In the genomic region with DNA sequence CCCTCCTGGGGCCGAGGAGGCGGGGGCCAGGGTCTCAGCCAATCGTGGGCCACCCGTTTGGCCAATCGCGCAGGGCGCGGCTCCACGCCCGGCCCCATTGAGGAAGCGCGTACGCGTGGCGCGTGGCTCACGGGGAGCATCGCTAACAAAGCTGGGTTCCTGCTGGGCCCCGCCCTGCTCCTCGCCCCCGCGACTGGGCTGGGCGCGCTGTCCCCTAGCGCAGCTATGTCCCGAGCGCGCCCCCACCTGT, we compare ENCODE assay signal across 8 cellular contexts. TPM values are rescaled to one million over a fixed set of nuclear protein-coding genes. Genes with fewer than 3 reads are reported as not detected.
DNase-seq lines count a peak whose midpoint lies in the region; ATAC-seq and TF ChIP-seq lines count a peak whose summit lies in the region.

No MANE protein-coding gene starts in this region.

- intact Hi-C loops in naive thymus-derived CD4-positive, alpha-beta T cell (cut with micrococcal nuclease), result no loop called here
- intact Hi-C loops in tibial artery (cut with DNase I; ENCODE audit: low total_unique reads), result no loop called here

- H3K36me3 Mint-ChIP-seq in activated CD8-positive, alpha-beta memory T cell treated with anti-CD3 and anti-CD28 coated beads, Interleukin-2, amount 10 ng/mL, durations not matched to agents 7 days and 5 days, result no peaks in the 10 kb centered on the region
- no peaks in the 10 kb centered on the region for H3K36me3 Mint-ChIP-seq in naive thymus-derived CD4-positive, alpha-beta T cell
- H3K36me3 Mint-ChIP-seq in osteocyte (ENCODE audit: unreplicated experiment), result no peaks in the 10 kb centered on the region

- peak; percentile 13 for ATAC-seq in activated CD8-positive, alpha-beta memory T cell treated with anti-CD3 and anti-CD28 coated beads, Interleukin-2, amount 10 ng/mL, durations not matched to agents 7 days and 5 days
- ATAC-seq in naive thymus-derived CD4-positive, alpha-beta T cell, result peak; percentile 80
- no peak for ATAC-seq in GM18909 (IDR thresholded peaks at IDR 0.05; ENCODE audit: poor library complexity, unreplicated experiment)

- peaks cover 9 to 12% of the 10 kb centered on the region in 2 donors for H3K4me1 ChIP-seq in naive thymus-derived CD4-positive, alpha-beta T cell (ENCODE audit: control insufficient read depth in 2 of 2, insufficient read depth in 2 of 2, low read length in 2 of 2)
- H3K4me1 ChIP-seq in tibial artery, result peaks cover 0 to 27% (median 21%) of the 10 kb centered on the region in 4 donors

- H3K9me3 ChIP-seq in naive thymus-derived CD4-positive, alpha-beta T cell (ENCODE audit: control insufficient read depth in 2 of 3, low read length in 3 of 3), result no peaks in the 10 kb centered on the region
- no peaks in the 10 kb centered on the region for H3K9me3 ChIP-seq in tibial artery

- no peaks in the 10 kb centered on the region for H3K27me3 ChIP-seq in naive thymus-derived CD4-positive, alpha-beta T cell (ENCODE audit: control insufficient read depth in 2 of 2, insufficient read depth in 2 of 2, low read length in 2 of 2)
- peaks cover 0 to 78% of the 10 kb centered on the region in 2 donors for H3K27me3 ChIP-seq in tibial artery

- CTCF ChIA-PET in activated CD8-positive, alpha-beta memory T cell treated with anti-CD3 and anti-CD28 coated beads, Interleukin-2, amount 10 ng/mL, durations not matched to agents 7 days and 5 days (lab: Charles Lee), result no interaction called here
- CTCF ChIA-PET in naive thymus-derived CD4-positive, alpha-beta T cell (lab: Charles Lee), result no interaction called here

- H3K27ac ChIP-seq in coronary artery, result no peak overlapping the region
- H3K27ac ChIP-seq in naive thymus-derived CD4-positive, alpha-beta T cell (ENCODE audit: low read depth, low read length), result no peak overlapping the region
- no peak overlapping the region for H3K27ac ChIP-seq in tibial artery

- DNase-seq in activated CD8-positive, alpha-beta memory T cell treated with anti-CD3 and anti-CD28 coated beads, Interleukin-2, amount 10 ng/mL, durations not matched to agents 7 days and 5 days, result peak; percentile 40
- no peak for DNase-seq in activated CD8-positive, alpha-beta memory T cell treated with anti-CD3 and anti-CD28 coated beads for 24 hours
- DNase-seq in coronary artery (ENCODE audit: low spot score), result peak; percentile 68
- DNase-seq in naive thymus-derived CD4-positive, alpha-beta T cell, result peak in 3 of 9 donors; percentile 25 to 54 (median 32)
- peak; percentile 38 to 71 for DNase-seq in tibial artery
- DNase-seq in COR-L47 (lab: John Stamatoyannopoulos, UW), result no peak
- no peak for DNase-seq in osteocyte (ENCODE audit: extremely low spot score, unreplicated experiment)

- TF ChIP-seq CTCF in coronary artery (IDR thresholded peaks at IDR 0.05) (no peak), tibial artery (IDR thresholded peaks at IDR 0.05) (no peak), osteocyte (IDR thresholded peaks at IDR 0.05) (no peak)

- H3K4me3 ChIP-seq in coronary artery (peak overlapping the region; percentile 74), tibial artery (peak overlapping the region; percentile 14 to 53)
- no peak overlapping the region for H3K4me3 ChIP-seq in naive thymus-derived CD4-positive, alpha-beta T cell (ENCODE audit: low read length)

- H3K36me3 ChIP-seq in naive thymus-derived CD4-positive, alpha-beta T cell (ENCODE audit: control insufficient read depth in 2 of 3, insufficient read depth in 3 of 3, low read length in 3 of 3), result no peaks in the 10 kb centered on the region
- no peaks in the 10 kb centered on the region for H3K36me3 ChIP-seq in tibial artery

- H3K4me3 Mint-ChIP-seq in activated CD8-positive, alpha-beta memory T cell treated with anti-CD3 and anti-CD28 coated beads, Interleukin-2, amount 10 ng/mL, durations not matched to agents 7 days and 5 days, result no peak overlapping the region
- H3K4me3 Mint-ChIP-seq in naive thymus-derived CD4-positive, alpha-beta T cell, result peak overlapping the region in 1 of 10 donors; percentile 82
- no peak overlapping the region for H3K4me3 Mint-ChIP-seq in osteocyte (ENCODE audit: unreplicated experiment)

- H3K9me3 Mint-ChIP-seq in activated CD8-positive, alpha-beta memory T cell treated with anti-CD3 and anti-CD28 coated beads, Interleukin-2, amount 10 ng/mL, durations not matched to agents 7 days and 5 days (ENCODE audit: low read depth), result no peaks in the 10 kb centered on the region
- no peaks in the 10 kb centered on the region for H3K9me3 Mint-ChIP-seq in naive thymus-derived CD4-positive, alpha-beta T cell
- no peaks in the 10 kb centered on the region for H3K9me3 Mint-ChIP-seq in osteocyte (ENCODE audit: unreplicated experiment)

- H3K27ac Mint-ChIP-seq in activated CD8-positive, alpha-beta memory T cell treated with anti-CD3 and anti-CD28 coated beads, Interleukin-2, amount 10 ng/mL, durations not matched to agents 7 days and 5 days, result no peak overlapping the region
- H3K27ac Mint-ChIP-seq in naive thymus-derived CD4-positive, alpha-beta T cell, result no peak overlapping the region
- H3K27ac Mint-ChIP-seq in osteocyte (ENCODE audit: unreplicated experiment), result no peak overlapping the region

- H3K27me3 Mint-ChIP-seq in activated CD8-positive, alpha-beta memory T cell treated with anti-CD3 and anti-CD28 coated beads, Interleukin-2, amount 10 ng/mL, durations not matched to agents 7 days and 5 days, result peaks cover 46% of the 10 kb centered on the region
- H3K27me3 Mint-ChIP-seq in naive thymus-derived CD4-positive, alpha-beta T cell, result peaks cover 0 to 44% (median 8%) of the 10 kb centered on the region in 5 donors
- H3K27me3 Mint-ChIP-seq in osteocyte (ENCODE audit: unreplicated experiment), result peaks cover 56% of the 10 kb centered on the region

- peaks cover 22% of the 10 kb centered on the region for H3K4me1 Mint-ChIP-seq in activated CD8-positive, alpha-beta memory T cell treated with anti-CD3 and anti-CD28 coated beads, Interleukin-2, amount 10 ng/mL, durations not matched to agents 7 days and 5 days
- peaks cover 5 to 17% (median 12%) of the 10 kb centered on the region in 7 donors for H3K4me1 Mint-ChIP-seq in naive thymus-derived CD4-positive, alpha-beta T cell
- H3K4me1 Mint-ChIP-seq in osteocyte (ENCODE audit: unreplicated experiment), result peaks cover 9% of the 10 kb centered on the region

- POLR2A ChIA-PET in naive thymus-derived CD4-positive, alpha-beta T cell (lab: Charles Lee), result no interaction called here

RNA-seq across cellular contexts. Expression of a gene that starts 0.6 kb away (rescaled TPM):
- total RNA-seq in activated CD8-positive, alpha-beta memory T cell treated with anti-CD3 and anti-CD28 coated beads, Interleukin-2, amount 10 ng/mL, durations not matched to agents 7 days and 5 days, result under 1 TPM; 0.12 to 0.15 TPM
- total RNA-seq in naive thymus-derived CD4-positive, alpha-beta T cell, result 1 to 10 TPM in 1 of 5 experiments, under 1 TPM in 3, not detected in 1; 0.32 to 2.1 (median 0.45) TPM
- polyA plus RNA-seq in naive thymus-derived CD4-positive, alpha-beta T cell, result not detected
- total RNA-seq in osteocyte, result not detected in 2 replicates

RNA-seq across cellular contexts. Expression of a gene that starts 30.7 kb away (rescaled TPM):
- 10 to 100 TPM; 28.3 to 49.2 TPM for total RNA-seq in activated CD8-positive, alpha-beta memory T cell treated with anti-CD3 and anti-CD28 coated beads, Interleukin-2, amount 10 ng/mL, durations not matched to agents 7 days and 5 days
- total RNA-seq in naive thymus-derived CD4-positive, alpha-beta T cell, result 100 to 1,000 TPM in 3 of 5 experiments, 10 to 100 TPM in 2; 33.9 to 153 (median 112) TPM
- 10 to 100 TPM; 10.7 to 14.4 TPM for polyA plus RNA-seq in naive thymus-derived CD4-positive, alpha-beta T cell
- 0.16 TPM in 1 of 2 replicates, not detected in the other for total RNA-seq in osteocyte

RNA-seq across cellular contexts. Expression of a gene that starts 30.8 kb away (rescaled TPM):
- 10 to 100 TPM; 20.5 to 41.4 TPM for total RNA-seq in activated CD8-positive, alpha-beta memory T cell treated with anti-CD3 and anti-CD28 coated beads, Interleukin-2, amount 10 ng/mL, durations not matched to agents 7 days and 5 days
- total RNA-seq in naive thymus-derived CD4-positive, alpha-beta T cell, result 100 to 1,000 TPM in 2 of 5 experiments, 10 to 100 TPM in 3; 33.5 to 116 (median 70.3) TPM
- 10 to 100 TPM; 15.7 to 23.9 TPM for polyA plus RNA-seq in naive thymus-derived CD4-positive, alpha-beta T cell
- 0.76 and 1.2 TPM in 2 replicates for total RNA-seq in osteocyte

Comparison
In these comparisons a context has a peak if more than half of its experiments do, and no peak if none do; other contexts are left out.
1. DNase-seq: peak in activated CD8-positive, alpha-beta memory T cell treated with anti-CD3 and anti-CD28 coated beads, Interleukin-2, amount 10 ng/mL, durations not matched to agents 7 days and 5 days (single experiment), coronary artery (single experiment) and tibial artery (2 of 2); none in activated CD8-positive, alpha-beta memory T cell treated with anti-CD3 and anti-CD28 coated beads for 24 hours (single experiment), COR-L47 (single experiment) and osteocyte (single experiment).
2. RNA of a gene that starts 30.7 kb away (total RNA-seq): 33.9 to 153 TPM in naive thymus-derived CD4-positive, alpha-beta T cell and 28.3 to 49.2 TPM in activated CD8-positive, alpha-beta memory T cell treated with anti-CD3 and anti-CD28 coated beads, Interleukin-2, amount 10 ng/mL, durations not matched to agents 7 days and 5 days; 0.16 TPM in osteocyte; every median in the first group is over 10 times any median in the second.